ENCODE assay signal across 25 cellular contexts in genomic region chr7:151776876-151777510, GRCh38.
DNase-seq lines count a peak whose midpoint lies in the region; ATAC-seq and TF ChIP-seq lines count a peak whose summit lies in the region.
"Had no signal": no experiment of that assay in that cellular context is flagged by ENCODE, and none has a peak within 500 bp of the region (broad histone marks: within the 10 kb centered on the region; RNA-seq: fewer than 3 reads in every experiment).

No MANE protein-coding gene starts in this region.

- POLR2A ChIA-PET in CD8-positive, alpha-beta memory T cell (lab: Charles Lee) = no interaction called here

- H3K9me3 Mint-ChIP-seq in chondrocyte (ENCODE audit: low read depth) = peaks cover 7% of the 10 kb centered on the region
- H3K9me3 Mint-ChIP-seq in CD8-positive, alpha-beta memory T cell = no peaks in the 10 kb centered on the region

- CTCF ChIA-PET in CD8-positive, alpha-beta memory T cell (lab: Charles Lee) = interaction anchor here (2.6 kb wide), 1 partner anchor 18 kb away, joined by 6 read pairs; no protein-coding TSS in a partner anchor

- no peak overlapping the region for H3K4me3 ChIP-seq in BLaER1
- no peak overlapping the region for H3K4me3 ChIP-seq in H7 (ENCODE audit: insufficient read depth, low read depth, low read length)
- no peak overlapping the region for H3K4me3 ChIP-seq in breast epithelium
- no peak overlapping the region for H3K4me3 ChIP-seq in thyroid gland (replicated peaks in 1 of 3)
- H3K4me3 ChIP-seq in CD8-positive, alpha-beta memory T cell (ENCODE audit: low read length) = no peak overlapping the region
- H3K4me3 ChIP-seq: SJCRH30 had no signal

- peak overlapping the region; percentile 34; the same call in 1 of the 2 replicates for H3K9ac ChIP-seq in BLaER1
- H3K9ac ChIP-seq: KMS-11 had no signal

- H3K36me3 Mint-ChIP-seq in chondrocyte (ENCODE audit: low read depth) = peaks cover 3% of the 10 kb centered on the region
- peaks cover 7 to 45% (median 20%) of the 10 kb centered on the region in 3 donors for H3K36me3 Mint-ChIP-seq in CD8-positive, alpha-beta memory T cell

- H4K20me1 ChIP-seq in BLaER1 = no peaks in the 10 kb centered on the region

- intact Hi-C loops in posterior vena cava (cut with DNase I) = no loop called here
- intact Hi-C loops in breast epithelium (cut with DNase I; ENCODE audit: low total_unique reads) = no loop called here
- intact Hi-C loops in thyroid gland (cut with DNase I) = no loop called here

- no peaks in the 10 kb centered on the region for H3K4me1 Mint-ChIP-seq in chondrocyte (ENCODE audit: low read depth)
- peaks cover 2 to 8% (median 4%) of the 10 kb centered on the region in 3 donors for H3K4me1 Mint-ChIP-seq in CD8-positive, alpha-beta memory T cell

- H3K27me3 ChIP-seq in BLaER1 (no peaks in the 10 kb centered on the region), H7 (ENCODE audit: control insufficient read depth, insufficient read depth, low read length) (no peaks in the 10 kb centered on the region; the same call in 1 of the 2 replicates), breast epithelium (no peaks in the 10 kb centered on the region), thyroid gland (no peaks in the 10 kb centered on the region)
- no peaks in the 10 kb centered on the region for H3K27me3 ChIP-seq in CD8-positive, alpha-beta memory T cell (ENCODE audit: insufficient read depth, low read length, poor library complexity, severe bottlenecking)
- H3K27me3 ChIP-seq: SJCRH30 had no signal

- no peak overlapping the region for H3K27ac Mint-ChIP-seq in chondrocyte (ENCODE audit: unreplicated experiment)
- peak overlapping the region in 1 of 8 donors; percentile 76 for H3K27ac Mint-ChIP-seq in CD8-positive, alpha-beta memory T cell
- H3K27ac Mint-ChIP-seq: H9, HFFc6 had no signal

- H3K4me1 ChIP-seq in BLaER1 (peaks cover 48% of the 10 kb centered on the region), breast epithelium (no peaks in the 10 kb centered on the region), thyroid gland (no peaks in the 10 kb centered on the region)
- no peaks in the 10 kb centered on the region for H3K4me1 ChIP-seq in CD8-positive, alpha-beta memory T cell (ENCODE audit: insufficient read depth, low read length)

- peak overlapping the region; percentile 81 for H3K4me2 ChIP-seq in BLaER1
- H3K4me2 ChIP-seq: KMS-11 had no signal

- H3K36me3 ChIP-seq in BLaER1 = peaks cover 12% of the 10 kb centered on the region
- H3K36me3 ChIP-seq in H7 (replicated peaks; ENCODE audit: control insufficient read depth, insufficient read depth, low read length) = no peaks in the 10 kb centered on the region
- H3K36me3 ChIP-seq in breast epithelium = no peaks in the 10 kb centered on the region
- no peaks in the 10 kb centered on the region for H3K36me3 ChIP-seq in thyroid gland
- H3K36me3 ChIP-seq in CD8-positive, alpha-beta memory T cell (ENCODE audit: insufficient read depth, low read length) = peaks cover 6% of the 10 kb centered on the region
- H3K36me3 ChIP-seq: SJCRH30 had no signal

- TF ChIP-seq CTCF in chondrocyte (IDR thresholded peaks at IDR 0.05) = no peak
- TF ChIP-seq CTCF in breast epithelium (IDR thresholded peaks at IDR 0.05) = no peak
- TF ChIP-seq CTCF in thyroid gland (IDR thresholded peaks at IDR 0.05) = no peak

- peak; percentile 24 for DNase-seq in H7
- peak; percentile 55 for DNase-seq in chondrocyte (ENCODE audit: low spot score)
- DNase-seq in posterior vena cava (ENCODE audit: low spot score) = peak; percentile 31
- no peak for DNase-seq in breast epithelium (ENCODE audit: low spot score in 2 of 2)
- DNase-seq in thyroid gland = no peak
- DNase-seq in CD8-positive, alpha-beta memory T cell = no peak
- DNase-seq: Calu3; DMS79 treated with DMSO at 0.1 percent for 48 hours; GF-D8; H9; HFFc6; IMR-90; MM.1S; NCI-H2029; NCI-H345; NCI-H774; NK-92 treated with Interleukin-12 subunit alpha and Interleukin-12 subunit beta, amount 100 ng/mL, for 24 hours; PC-3; SJCRH30 had no signal

- H3K27me3 Mint-ChIP-seq in chondrocyte (ENCODE audit: low read depth) = peaks cover 38% of the 10 kb centered on the region
- peaks cover 0 to 1% of the 10 kb centered on the region in 2 donors for H3K27me3 Mint-ChIP-seq in CD8-positive, alpha-beta memory T cell

- ATAC-seq in HG02852 (IDR thresholded peaks at IDR 0.05; ENCODE audit: unreplicated experiment) = no peak
- ATAC-seq: PC-3, Right ventricle myocardium inferior, SK-N-SH treated with all-trans-retinoic acid at 6 μM for 48 hours had no signal

- 91 to 94% methylated on average over 6 to 10 of the region's 12 CpGs for WGBS in thyroid gland, 2 donors

- H3K4me3 Mint-ChIP-seq in chondrocyte (ENCODE audit: unreplicated experiment) = no peak overlapping the region
- no peak overlapping the region for H3K4me3 Mint-ChIP-seq in CD8-positive, alpha-beta memory T cell
- H3K4me3 Mint-ChIP-seq: CD14-positive monocyte, H9, HFFc6 had no signal

- TF ChIP-seq POLR2A in breast epithelium (IDR thresholded peaks at IDR 0.05) = no peak
- no peak for TF ChIP-seq POLR2A in thyroid gland (IDR thresholded peaks at IDR 0.05)

- H3K9me3 ChIP-seq in BLaER1 (peaks cover 12% of the 10 kb centered on the region), breast epithelium (no peaks in the 10 kb centered on the region), thyroid gland (no peaks in the 10 kb centered on the region)
- H3K9me3 ChIP-seq in CD8-positive, alpha-beta memory T cell (ENCODE audit: low read length) = no peaks in the 10 kb centered on the region

- H3K27ac ChIP-seq in BLaER1 = peak overlapping the region; percentile 67
- no peak overlapping the region for H3K27ac ChIP-seq in breast epithelium
- H3K27ac ChIP-seq in thyroid gland = no peak overlapping the region
- H3K27ac ChIP-seq in CD8-positive, alpha-beta memory T cell (ENCODE audit: low read depth, low read length) = no peak overlapping the region
- H3K27ac ChIP-seq: KMS-11, SJCRH30 had no signal

Comparison
In these comparisons a context has a peak if more than half of its experiments do, and no peak if none do; other contexts are left out.
1. DNase-seq: peak in H7 (single experiment), chondrocyte (single experiment) and posterior vena cava (single experiment); none in breast epithelium (0 of 2), thyroid gland (0 of 2) and CD8-positive, alpha-beta memory T cell (0 of 5).